10 cellular contexts compared by ENCODE assay signal in genomic region chr11:64040684-64041267, GRCh38. TPM values are rescaled to one million over a fixed set of nuclear protein-coding genes. Genes with fewer than 3 reads are reported as not detected.
A peak's percentile ranks its signal among the peaks of the same experiment; 100 is the strongest.
DNase-seq lines count a peak whose midpoint lies in the region; ATAC-seq and TF ChIP-seq lines count a peak whose summit lies in the region.
"Had no signal": no experiment of that assay in that cellular context is flagged by ENCODE, and none has a peak within 500 bp of the region (broad histone marks: within the 10 kb centered on the region; RNA-seq: fewer than 3 reads in every experiment).

No MANE protein-coding gene starts in this region.

- H3K27ac ChIP-seq in endodermal cell (ENCODE audit: low read depth, low read length): no peak overlapping the region
- no peak overlapping the region for H3K27ac ChIP-seq in neuronal stem cell (replicated peaks; ENCODE audit: low read length)

- H3K4me1 Mint-ChIP-seq in endodermal cell: peaks cover 6% of the 10 kb centered on the region

- H3K9ac ChIP-seq in endodermal cell (ENCODE audit: extremely low read depth, low read length, poor library complexity, severe bottlenecking) (no peak overlapping the region), neuronal stem cell (ENCODE audit: low read depth, low read length, poor library complexity) (no peak overlapping the region)

- H2AK5ac ChIP-seq in neuronal stem cell (ENCODE audit: low read depth, low read length): no peak overlapping the region

- H4K91ac ChIP-seq in neuronal stem cell (ENCODE audit: low read depth, low read length, poor library complexity): no peak overlapping the region

- 67 to 69% methylated on average over 7 to 16 of the region's 18 CpGs for WGBS in endodermal cell (ENCODE audit: insufficient coverage in 1 of 2, insufficient read length in 1 of 2), 2 experiments
- WGBS in neuronal stem cell (ENCODE audit: extremely low coverage in 2 of 2, insufficient read length in 2 of 2, insufficient replicate concordance in 1 of 2), 2 donors: no CpG with 5 or more reads among the region's 18 CpGs

- H3K27ac Mint-ChIP-seq in endodermal cell: no peak overlapping the region
- H3K27ac Mint-ChIP-seq: stimulated activated naive CD8-positive, alpha-beta T cell treated with anti-CD3 and anti-CD28 coated beads, Interleukin-15, Interleukin-2, amounts not matched to agents 100 ng/mL and 50 ng/mL, for 24 hours had no signal

- no peak overlapping the region for H3K4me2 ChIP-seq in neuronal stem cell (ENCODE audit: insufficient read depth, low read length, poor library complexity, severe bottlenecking)

- DNase-seq in GM10248 (ENCODE audit: extremely low spot score): no peak
- peak; percentile 62 for DNase-seq in NCI-H2227 (lab: John Stamatoyannopoulos, UW; ENCODE audit: unreplicated experiment)
- peak; percentile 85 for DNase-seq in endodermal cell
- no peak for DNase-seq in neuronal stem cell (ENCODE audit: low spot score)
- DNase-seq in activated T-cell treated with anti-CD3 and anti-CD28 coated beads, Interleukin-2, amount 50 U/mL, for 48 hours: no peak
- no peak for DNase-seq in activated naive CD4-positive, alpha-beta T cell treated with anti-CD3 and anti-CD28 coated beads, Interleukin-2, amount 50 U/mL, for 16 hours
- no peak for DNase-seq in stimulated activated CD4-positive, alpha-beta T cell treated with anti-CD3 and anti-CD28 coated beads, Interleukin-15, amount 100 ng/mL, for 24 hours
- DNase-seq: NCI-H1930 had no signal

- H3K27me3 ChIP-seq in endodermal cell (ENCODE audit: control insufficient read depth, insufficient read depth, low read length, poor library complexity, severe bottlenecking) (peaks cover 43% of the 10 kb centered on the region), neuronal stem cell (ENCODE audit: control insufficient read depth in 3 of 3, insufficient read depth in 3 of 3, low read depth in 1 of 3, low read length in 3 of 3) (peaks cover 11 to 34% (median 28%) of the 10 kb centered on the region in 3 experiments)

- no peak overlapping the region for H2BK120ac ChIP-seq in neuronal stem cell (ENCODE audit: low read depth, low read length)

- no peaks in the 10 kb centered on the region for H3K36me3 Mint-ChIP-seq in endodermal cell (ENCODE audit: low read depth)

- no peak overlapping the region for H3K4me3 ChIP-seq in endodermal cell (ENCODE audit: low read length)
- H3K4me3 ChIP-seq in neuronal stem cell (ENCODE audit: low read length in 2 of 2): no peak overlapping the region

- no peak overlapping the region for H3K4me3 Mint-ChIP-seq in endodermal cell
- H3K4me3 Mint-ChIP-seq: stimulated activated naive CD8-positive, alpha-beta T cell treated with anti-CD3 and anti-CD28 coated beads, Interleukin-15, Interleukin-2, amounts not matched to agents 100 ng/mL and 50 ng/mL, for 24 hours had no signal

- no peaks in the 10 kb centered on the region for H3K9me3 Mint-ChIP-seq in endodermal cell
- H3K9me3 Mint-ChIP-seq: stimulated activated naive CD8-positive, alpha-beta T cell treated with anti-CD3 and anti-CD28 coated beads, Interleukin-15, Interleukin-2, amounts not matched to agents 100 ng/mL and 50 ng/mL, for 24 hours had no signal

- no peak overlapping the region for H2BK5ac ChIP-seq in neuronal stem cell (ENCODE audit: low read length)

- H3K14ac ChIP-seq in neuronal stem cell (ENCODE audit: low read length): no peak overlapping the region

- no peak overlapping the region for H3K23ac ChIP-seq in neuronal stem cell (ENCODE audit: low read depth, low read length, poor library complexity)

- peak; percentile 24 for TF ChIP-seq CTCF in GM10248 (IDR thresholded peaks at IDR 0.05; ENCODE audit: control extremely low read depth, extremely low read depth, low read depth, missing control alignments)
- TF ChIP-seq CTCF in endodermal cell (conservative IDR thresholded peaks at IDR 0.05): peak; percentile 82

- H2BK12ac ChIP-seq in neuronal stem cell (ENCODE audit: low read length): no peak overlapping the region

- ATAC-seq in HG02973 (IDR thresholded peaks at IDR 0.05; ENCODE audit: unreplicated experiment): no peak

- no peaks in the 10 kb centered on the region for H3K4me1 ChIP-seq in endodermal cell (ENCODE audit: control insufficient read depth, insufficient read depth, low read length)
- peaks cover 27 to 30% of the 10 kb centered on the region in 2 donors for H3K4me1 ChIP-seq in neuronal stem cell (ENCODE audit: control insufficient read depth in 2 of 2, insufficient read depth in 1 of 2, low read depth in 1 of 2, low read length in 2 of 2)

- no peak overlapping the region for H2AFZ ChIP-seq in neuronal stem cell (ENCODE audit: low read length)

- H3K4ac ChIP-seq in neuronal stem cell (ENCODE audit: low read length): no peak overlapping the region

- no peaks in the 10 kb centered on the region for H3K79me1 ChIP-seq in neuronal stem cell (ENCODE audit: low read depth, low read length)

- H3K27me3 Mint-ChIP-seq in endodermal cell (ENCODE audit: insufficient read depth): peaks cover 80% of the 10 kb centered on the region

- peak overlapping the region; percentile 5 for H3K18ac ChIP-seq in neuronal stem cell (ENCODE audit: low read length)

- CTCF ChIA-PET in GM10248 (lab: Yijun Ruan, JAX): interaction anchor here (1.6 to 1.8 kb wide), 2 partner anchors 27 to 109 kb away, joined by 3 to 4 read pairs; no protein-coding TSS in a partner anchor

- H3K36me3 ChIP-seq in endodermal cell (ENCODE audit: control insufficient read depth, insufficient read depth, low read length) (no peaks in the 10 kb centered on the region), neuronal stem cell (replicated peaks in 1 of 2; ENCODE audit: control insufficient read depth in 2 of 2, insufficient read depth in 2 of 2, low read length in 2 of 2) (no peaks in the 10 kb centered on the region)

- POLR2A ChIA-PET in GM10248 (lab: Yijun Ruan, JAX): no interaction called here

- H4K8ac ChIP-seq in neuronal stem cell (ENCODE audit: low read depth, low read length): no peak overlapping the region

- H3K9me3 ChIP-seq in endodermal cell (ENCODE audit: control insufficient read depth, low read length): no peaks in the 10 kb centered on the region
- no peaks in the 10 kb centered on the region for H3K9me3 ChIP-seq in neuronal stem cell (replicated peaks in 1 of 2; ENCODE audit: control insufficient read depth in 2 of 2, insufficient read depth in 1 of 2, low read depth in 1 of 2, low read length in 2 of 2)

- H2BK15ac ChIP-seq in neuronal stem cell (ENCODE audit: low read length): no peak overlapping the region

RNA-seq across cellular contexts. Expression of gene FLRT1, which starts 5.0 kb away (rescaled TPM):
- total RNA-seq in endodermal cell: not detected
- 4.2 TPM for polyA plus RNA-seq in endodermal cell (2013, experiment 1 of 2)
- polyA plus RNA-seq in endodermal cell (2013, experiment 2 of 2): 3.8 TPM
- polyA plus RNA-seq in neuronal stem cell (2013, experiment 1 of 2): 0.88 TPM
- polyA plus RNA-seq in neuronal stem cell (2013, experiment 2 of 2): 0.94 TPM

RNA-seq across cellular contexts. Expression of gene OTUB1, which starts 54.5 kb away (rescaled TPM):
- total RNA-seq in endodermal cell: 10 to 100 TPM; 87.7 to 95.1 TPM
- 147 TPM for polyA plus RNA-seq in endodermal cell (2013, experiment 1 of 2)
- 134 TPM for polyA plus RNA-seq in endodermal cell (2013, experiment 2 of 2)
- 92.2 TPM for polyA plus RNA-seq in neuronal stem cell (2013, experiment 1 of 2)
- 90.4 TPM for polyA plus RNA-seq in neuronal stem cell (2013, experiment 2 of 2)

Comparison
In these comparisons a context has a peak if more than half of its experiments do, and no peak if none do; other contexts are left out.
1. DNase-seq: peak in NCI-H2227 (single experiment) and endodermal cell (single experiment); none in GM10248 (single experiment), neuronal stem cell (single experiment), activated T-cell treated with anti-CD3 and anti-CD28 coated beads, Interleukin-2, amount 50 U/mL, for 48 hours (0 of 2), activated naive CD4-positive, alpha-beta T cell treated with anti-CD3 and anti-CD28 coated beads, Interleukin-2, amount 50 U/mL, for 16 hours (single experiment) and stimulated activated CD4-positive, alpha-beta T cell treated with anti-CD3 and anti-CD28 coated beads, Interleukin-15, amount 100 ng/mL, for 24 hours (single experiment).